In genomic region chrX:118058924-118059323, GRCh38 we compare ENCODE assay signal across 28 cellular contexts. TPM values are rescaled to one million over a fixed set of nuclear protein-coding genes. Genes with fewer than 3 reads are reported as not detected.
"Had no signal": no experiment of that assay in that cellular context is flagged by ENCODE, and none has a peak within 500 bp of the region (broad histone marks: within the 10 kb centered on the region; RNA-seq: fewer than 3 reads in every experiment).

No MANE protein-coding gene starts in this region.

- H3K9me3 Mint-ChIP-seq: dendritic cell treated with granulocyte-macrophage colony-stimulating factor and Interleukin-4, amounts not matched to agents 40 ng/mL and 50 ng/mL, for 4 days; memory B cell; natural killer cell treated with Interleukin-12 subunit alpha and Interleukin-12 subunit beta and Interleukin-15 and Interleukin-18, amount 100 ng/mL, for 72 hours; neural progenitor cell; stimulated activated naive CD8-positive, alpha-beta T cell treated with anti-CD3 and anti-CD28 coated beads, Interleukin-15, amount 100 ng/mL, for 72 hours; type B pancreatic cell had no signal

- H3K27ac ChIP-seq: colonic mucosa, esophagus squamous epithelium, gastrocnemius medialis, lower lobe of right lung, neural progenitor cell, prostate gland, right atrium auricular region, tibial artery had no signal

- H3K9me3 ChIP-seq: colonic mucosa, esophagus squamous epithelium, lower lobe of right lung, mucosa of descending colon, prostate gland, right atrium auricular region, tibial artery had no signal

- H3K27me3 Mint-ChIP-seq: dendritic cell treated with granulocyte-macrophage colony-stimulating factor and Interleukin-4, amounts not matched to agents 40 ng/mL and 50 ng/mL, for 4 days; naive B cell; stimulated activated naive CD8-positive, alpha-beta T cell treated with anti-CD3 and anti-CD28 coated beads, Interleukin-15, amount 100 ng/mL, for 72 hours; type B pancreatic cell had no signal

- ATAC-seq: gastrocnemius medialis; left ventricle myocardium superior; lower lobe of right lung; mucosa of descending colon; natural killer cell treated with Interleukin-12 subunit alpha and Interleukin-12 subunit beta and Interleukin-15 and Interleukin-18, amount 100 ng/mL, for 72 hours; sciatic nerve; stimulated activated naive CD8-positive, alpha-beta T cell treated with anti-CD3 and anti-CD28 coated beads, Interleukin-15, amount 100 ng/mL, for 72 hours had no signal

- H3K36me3 ChIP-seq: colonic mucosa, esophagus squamous epithelium, gastrocnemius medialis, lower lobe of right lung, neural progenitor cell, prostate gland, right atrium auricular region, tibial artery had no signal

- H3K4me3 ChIP-seq: colonic mucosa, esophagus squamous epithelium, gastrocnemius medialis, lower lobe of right lung, mucosa of descending colon, neural progenitor cell, prostate gland, right atrium auricular region, smooth muscle cell, tibial artery had no signal

- H3K36me3 Mint-ChIP-seq: memory B cell; naive B cell; natural killer cell treated with Interleukin-12 subunit alpha and Interleukin-12 subunit beta and Interleukin-15 and Interleukin-18, amount 100 ng/mL, for 72 hours; neural progenitor cell; type B pancreatic cell had no signal

- H3K27me3 ChIP-seq: colonic mucosa, esophagus squamous epithelium, gastrocnemius medialis, neural progenitor cell, right atrium auricular region, tibial artery had no signal

- H3K4me1 Mint-ChIP-seq: endodermal cell; neural progenitor cell; stimulated activated naive CD8-positive, alpha-beta T cell treated with anti-CD3 and anti-CD28 coated beads, Interleukin-15, amount 100 ng/mL, for 72 hours had no signal

- H3K4me3 Mint-ChIP-seq: dendritic cell treated with granulocyte-macrophage colony-stimulating factor and Interleukin-4, amounts not matched to agents 40 ng/mL and 50 ng/mL, for 4 days; endodermal cell; memory B cell; natural killer cell treated with Interleukin-12 subunit alpha and Interleukin-12 subunit beta and Interleukin-15 and Interleukin-18, amount 100 ng/mL, for 72 hours; neural progenitor cell; stimulated activated naive CD8-positive, alpha-beta T cell treated with anti-CD3 and anti-CD28 coated beads, Interleukin-15, amount 100 ng/mL, for 72 hours; type B pancreatic cell had no signal

- H3K4me1 ChIP-seq: colonic mucosa, gastrocnemius medialis, lower lobe of right lung, neural progenitor cell, prostate gland, right atrium auricular region, tibial artery had no signal

- H3K27ac Mint-ChIP-seq: dendritic cell treated with granulocyte-macrophage colony-stimulating factor and Interleukin-4, amounts not matched to agents 40 ng/mL and 50 ng/mL, for 4 days; endodermal cell; memory B cell; natural killer cell treated with Interleukin-12 subunit alpha and Interleukin-12 subunit beta and Interleukin-15 and Interleukin-18, amount 100 ng/mL, for 72 hours; neural progenitor cell; stimulated activated naive CD8-positive, alpha-beta T cell treated with anti-CD3 and anti-CD28 coated beads, Interleukin-15, amount 100 ng/mL, for 72 hours; type B pancreatic cell had no signal

- DNase-seq: colonic mucosa; effector CD8-positive, alpha-beta T cell; endodermal cell; esophagus squamous epithelium; gastrocnemius medialis; head of caudate nucleus; left ventricle myocardium superior; lower lobe of right lung; mucosa of descending colon; naive B cell; nucleus accumbens; stimulated activated CD4-positive, alpha-beta T cell treated with anti-CD3 and anti-CD28 coated beads, Interleukin-12 subunit alpha, Interleukin-12 subunit beta, amount 100 ng/mL, for 4 hours; stimulated activated CD4-positive, alpha-beta T cell treated with anti-CD3 and anti-CD28 coated beads, Interleukin-1b, Interleukin-23, amount 100 ng/mL, for 48 hours; stimulated activated CD4-positive, alpha-beta T cell treated with anti-CD3 and anti-CD28 coated beads, Interleukin-4, amount 100 ng/mL, for 1 hour; stimulated activated CD8-positive, alpha-beta memory T cell treated with anti-CD3 and anti-CD28 coated beads, Interleukin-4, amount 100 ng/mL, for 48 hours; stimulated activated naive CD4-positive, alpha-beta T cell; stimulated activated naive CD8-positive, alpha-beta T cell treated with anti-CD3 and anti-CD28 coated beads, Interleukin-15, amount 100 ng/mL, for 72 hours; tibial artery had no signal

RNA-seq across cellular contexts. Expression of gene KLHL13, which starts 57.7 kb away (rescaled TPM):
- total RNA-seq: osteocyte had no signal
